Comparison of ENCODE assay signal across 1 cellular context in the genomic region with DNA sequence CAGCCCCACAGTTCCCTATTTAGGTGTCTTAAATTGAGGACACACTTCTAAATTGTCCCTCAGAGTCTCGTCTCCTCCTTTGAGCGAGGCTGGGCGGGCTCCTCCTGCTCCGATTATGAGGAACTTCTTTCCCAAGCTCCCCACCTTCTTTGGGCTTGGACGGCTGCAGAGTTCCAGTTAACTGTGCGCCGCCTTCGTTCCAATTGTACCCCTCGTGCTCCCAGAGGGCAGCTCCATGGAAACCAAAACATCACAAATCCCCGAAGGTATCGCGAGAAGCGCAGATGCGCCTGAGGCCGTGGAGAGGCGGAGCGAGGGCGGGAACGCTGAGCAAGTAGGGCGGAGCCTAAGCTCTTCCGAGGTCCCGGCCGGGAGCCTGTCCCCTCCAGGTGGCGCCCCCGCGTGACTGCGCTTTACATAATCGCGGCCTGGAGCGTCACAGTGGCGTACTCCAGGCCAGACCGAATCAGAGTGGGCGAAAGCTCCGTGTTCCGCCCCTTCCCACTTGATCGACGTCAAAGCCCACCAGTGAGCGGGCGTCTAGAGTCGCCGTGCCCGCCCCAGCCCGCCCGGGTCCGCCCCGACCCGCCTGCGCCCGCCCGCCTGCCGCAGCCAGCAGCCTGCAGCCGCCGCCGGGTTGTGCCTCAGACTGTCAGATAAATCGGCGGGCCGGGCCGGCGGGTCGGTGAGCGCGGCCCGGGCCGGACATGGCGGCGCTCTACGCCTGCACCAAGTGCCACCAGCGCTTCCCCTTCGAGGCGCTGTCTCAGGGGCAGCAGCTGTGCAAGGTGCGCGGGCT.
TF ChIP-seq lines count a peak whose summit lies in the region.

Gene FAM76A, plus strand, starts transcription at position 588 of the 799 bp plus-strand sequence. Its CDS starts 120 bp downstream, at position 708.

TF ChIP-seq in K562, 482 proteins besides CTCF, POLR2A, EP300 and RAD21 (continued from another document and continues in another):
- TF ChIP-seq E2F1 (CRISPR knock-in tag; IDR thresholded peaks at IDR 0.05) (peak; percentile 94), COPS2 (conservative IDR thresholded peaks at IDR 0.05) (no peak), SAP30 (IDR thresholded peaks at IDR 0.05; ENCODE audit: borderline replicate concordance, insufficient read depth, low read depth, low read length, poor library complexity, severe bottlenecking) (no peak), STAT5B (CRISPR knock-in tag; IDR thresholded peaks at IDR 0.05) (no peak), ZNF436 (CRISPR knock-in tag; IDR thresholded peaks at IDR 0.05) (no peak), MXI1 (IDR thresholded peaks at IDR 0.05; ENCODE audit: low read depth, low read length) (peak; percentile 73; the same call in 1 of the 2 replicates), THAP7 (CRISPR knock-in tag; IDR thresholded peaks at IDR 0.05) (no peak), TSC22D4 (tag; IDR thresholded peaks at IDR 0.05) (no peak), EHMT2 (IDR thresholded peaks at IDR 0.05) (no peak), ZNF347 (CRISPR knock-in tag; IDR thresholded peaks at IDR 0.05; ENCODE audit: low read depth) (no peak), PHF20 (IDR thresholded peaks at IDR 0.05; ENCODE audit: partially characterized antibody) (no peak), NEUROD1 (IDR thresholded peaks at IDR 0.05; ENCODE audit: borderline replicate concordance, low read depth, low read length, partially characterized antibody) (peak; percentile 83), ZNF165 (CRISPR knock-in tag; IDR thresholded peaks at IDR 0.05; ENCODE audit: borderline replicate concordance) (no peak), NUFIP1 (IDR thresholded peaks at IDR 0.05; ENCODE audit: partially characterized antibody) (no peak), SMAD4 (CRISPR knock-in tag; conservative IDR thresholded peaks at IDR 0.05) (peak; percentile 90), SIN3B (IDR thresholded peaks at IDR 0.05; ENCODE audit: low read depth) (peak; percentile 75), TCFL5 (CRISPR knock-in tag; conservative IDR thresholded peaks at IDR 0.05) (no peak), MYNN (IDR thresholded peaks at IDR 0.05) (no peak), MYNN (CRISPR knock-in tag; IDR thresholded peaks at IDR 0.05) (no peak), KAT8 (IDR thresholded peaks at IDR 0.05; ENCODE audit: low read depth) (no peak), SRSF3 (IDR thresholded peaks at IDR 0.05; ENCODE audit: insufficient read depth, low read length) (no peak), NFYB (IDR thresholded peaks at IDR 0.05; ENCODE audit: extremely low read depth, insufficient read length) (peak; percentile 71), TOE1 (IDR thresholded peaks at IDR 0.05; ENCODE audit: borderline replicate concordance) (peak; percentile 67; the same call in 1 of the 2 replicates), TOE1 (CRISPR knock-in tag; IDR thresholded peaks at IDR 0.05; ENCODE audit: borderline replicate concordance, low read depth) (no peak), ELF1 (tag; IDR thresholded peaks at IDR 0.05) (no peak), SP1 (CRISPR knock-in tag; IDR thresholded peaks at IDR 0.05) (peak; percentile 99), HNRNPH1 (optimal IDR thresholded peaks at IDR 0.05; ENCODE audit: low read depth, low read length) (no peak), DEAF1 (CRISPR knock-in tag; IDR thresholded peaks at IDR 0.05) (no peak), HDAC6 (IDR thresholded peaks at IDR 0.05; ENCODE audit: low read depth, low read length) (no peak), ADNP (tag; IDR thresholded peaks at IDR 0.05) (no peak), NCOA6 (IDR thresholded peaks at IDR 0.05) (no peak), CHD1 (IDR thresholded peaks at IDR 0.05; ENCODE audit: low read length) (no peak), ZBTB43 (CRISPR knock-in tag; IDR thresholded peaks at IDR 0.05) (no peak), ZNF12 (CRISPR knock-in tag; IDR thresholded peaks at IDR 0.05) (0 out of 2 replicates have a peak, but pooled peaks have one; percentile 70), KHSRP (IDR thresholded peaks at IDR 0.05) (peak; percentile 81), MCM5 (IDR thresholded peaks at IDR 0.05; ENCODE audit: low read depth) (no peak), NKRF (IDR thresholded peaks at IDR 0.05; ENCODE audit: borderline replicate concordance) (peak; percentile 63; the same call in 1 of the 2 replicates), KAT7 (CRISPR knock-in tag; IDR thresholded peaks at IDR 0.05; ENCODE audit: borderline replicate concordance) (no peak), ETS2 (tag; IDR thresholded peaks at IDR 0.05; ENCODE audit: borderline replicate concordance, poor library complexity, severe bottlenecking) (no peak), XRCC4 (IDR thresholded peaks at IDR 0.05; ENCODE audit: extremely low read depth, insufficient read depth, insufficient read length) (no peak), BRCA1 (IDR thresholded peaks at IDR 0.05) (no peak), BRCA1 (CRISPR knock-in tag; IDR thresholded peaks at IDR 0.05) (no peak)
- TF ChIP-seq, protein P1, sequence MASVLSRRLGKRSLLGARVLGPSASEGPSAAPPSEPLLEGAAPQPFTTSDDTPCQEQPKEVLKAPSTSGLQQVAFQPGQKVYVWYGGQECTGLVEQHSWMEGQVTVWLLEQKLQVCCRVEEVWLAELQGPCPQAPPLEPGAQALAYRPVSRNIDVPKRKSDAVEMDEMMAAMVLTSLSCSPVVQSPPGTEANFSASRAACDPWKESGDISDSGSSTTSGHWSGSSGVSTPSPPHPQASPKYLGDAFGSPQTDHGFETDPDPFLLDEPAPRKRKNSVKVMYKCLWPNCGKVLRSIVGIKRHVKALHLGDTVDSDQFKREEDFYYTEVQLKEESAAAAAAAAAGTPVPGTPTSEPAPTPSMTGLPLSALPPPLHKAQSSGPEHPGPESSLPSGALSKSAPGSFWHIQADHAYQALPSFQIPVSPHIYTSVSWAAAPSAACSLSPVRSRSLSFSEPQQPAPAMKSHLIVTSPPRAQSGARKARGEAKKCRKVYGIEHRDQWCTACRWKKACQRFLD (CRISPR knock-in tag; IDR thresholded peaks at IDR 0.05), result peak; percentile 70; the same call in 1 of the 2 replicates
- TF ChIP-seq, protein P2, sequence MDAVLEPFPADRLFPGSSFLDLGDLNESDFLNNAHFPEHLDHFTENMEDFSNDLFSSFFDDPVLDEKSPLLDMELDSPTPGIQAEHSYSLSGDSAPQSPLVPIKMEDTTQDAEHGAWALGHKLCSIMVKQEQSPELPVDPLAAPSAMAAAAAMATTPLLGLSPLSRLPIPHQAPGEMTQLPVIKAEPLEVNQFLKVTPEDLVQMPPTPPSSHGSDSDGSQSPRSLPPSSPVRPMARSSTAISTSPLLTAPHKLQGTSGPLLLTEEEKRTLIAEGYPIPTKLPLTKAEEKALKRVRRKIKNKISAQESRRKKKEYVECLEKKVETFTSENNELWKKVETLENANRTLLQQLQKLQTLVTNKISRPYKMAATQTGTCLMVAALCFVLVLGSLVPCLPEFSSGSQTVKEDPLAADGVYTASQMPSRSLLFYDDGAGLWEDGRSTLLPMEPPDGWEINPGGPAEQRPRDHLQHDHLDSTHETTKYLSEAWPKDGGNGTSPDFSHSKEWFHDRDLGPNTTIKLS (IDR thresholded peaks at IDR 0.05; ENCODE audit: borderline replicate concordance, low read depth), result peak; percentile 94
- TF ChIP-seq, protein P3, sequence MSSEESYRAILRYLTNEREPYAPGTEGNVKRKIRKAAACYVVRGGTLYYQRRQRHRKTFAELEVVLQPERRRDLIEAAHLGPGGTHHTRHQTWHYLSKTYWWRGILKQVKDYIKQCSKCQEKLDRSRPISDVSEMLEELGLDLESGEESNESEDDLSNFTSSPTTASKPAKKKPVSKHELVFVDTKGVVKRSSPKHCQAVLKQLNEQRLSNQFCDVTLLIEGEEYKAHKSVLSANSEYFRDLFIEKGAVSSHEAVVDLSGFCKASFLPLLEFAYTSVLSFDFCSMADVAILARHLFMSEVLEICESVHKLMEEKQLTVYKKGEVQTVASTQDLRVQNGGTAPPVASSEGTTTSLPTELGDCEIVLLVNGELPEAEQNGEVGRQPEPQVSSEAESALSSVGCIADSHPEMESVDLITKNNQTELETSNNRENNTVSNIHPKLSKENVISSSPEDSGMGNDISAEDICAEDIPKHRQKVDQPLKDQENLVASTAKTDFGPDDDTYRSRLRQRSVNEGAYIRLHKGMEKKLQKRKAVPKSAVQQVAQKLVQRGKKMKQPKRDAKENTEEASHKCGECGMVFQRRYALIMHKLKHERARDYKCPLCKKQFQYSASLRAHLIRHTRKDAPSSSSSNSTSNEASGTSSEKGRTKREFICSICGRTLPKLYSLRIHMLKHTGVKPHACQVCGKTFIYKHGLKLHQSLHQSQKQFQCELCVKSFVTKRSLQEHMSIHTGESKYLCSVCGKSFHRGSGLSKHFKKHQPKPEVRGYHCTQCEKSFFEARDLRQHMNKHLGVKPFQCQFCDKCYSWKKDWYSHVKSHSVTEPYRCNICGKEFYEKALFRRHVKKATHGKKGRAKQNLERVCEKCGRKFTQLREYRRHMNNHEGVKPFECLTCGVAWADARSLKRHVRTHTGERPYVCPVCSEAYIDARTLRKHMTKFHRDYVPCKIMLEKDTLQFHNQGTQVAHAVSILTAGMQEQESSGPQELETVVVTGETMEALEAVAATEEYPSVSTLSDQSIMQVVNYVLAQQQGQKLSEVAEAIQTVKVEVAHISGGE (CRISPR knock-in tag; IDR thresholded peaks at IDR 0.05), result 0 out of 6 replicates have a peak, but pooled peaks of 1 of the 3 experiments have one; percentile 22
- TF ChIP-seq, protein P4, sequence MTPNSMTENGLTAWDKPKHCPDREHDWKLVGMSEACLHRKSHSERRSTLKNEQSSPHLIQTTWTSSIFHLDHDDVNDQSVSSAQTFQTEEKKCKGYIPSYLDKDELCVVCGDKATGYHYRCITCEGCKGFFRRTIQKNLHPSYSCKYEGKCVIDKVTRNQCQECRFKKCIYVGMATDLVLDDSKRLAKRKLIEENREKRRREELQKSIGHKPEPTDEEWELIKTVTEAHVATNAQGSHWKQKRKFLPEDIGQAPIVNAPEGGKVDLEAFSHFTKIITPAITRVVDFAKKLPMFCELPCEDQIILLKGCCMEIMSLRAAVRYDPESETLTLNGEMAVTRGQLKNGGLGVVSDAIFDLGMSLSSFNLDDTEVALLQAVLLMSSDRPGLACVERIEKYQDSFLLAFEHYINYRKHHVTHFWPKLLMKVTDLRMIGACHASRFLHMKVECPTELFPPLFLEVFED (CRISPR knock-in tag; conservative IDR thresholded peaks at IDR 0.05), result no peak
- TF ChIP-seq, protein P5, sequence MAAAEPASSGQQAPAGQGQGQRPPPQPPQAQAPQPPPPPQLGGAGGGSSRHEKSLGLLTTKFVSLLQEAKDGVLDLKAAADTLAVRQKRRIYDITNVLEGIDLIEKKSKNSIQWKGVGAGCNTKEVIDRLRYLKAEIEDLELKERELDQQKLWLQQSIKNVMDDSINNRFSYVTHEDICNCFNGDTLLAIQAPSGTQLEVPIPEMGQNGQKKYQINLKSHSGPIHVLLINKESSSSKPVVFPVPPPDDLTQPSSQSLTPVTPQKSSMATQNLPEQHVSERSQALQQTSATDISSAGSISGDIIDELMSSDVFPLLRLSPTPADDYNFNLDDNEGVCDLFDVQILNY (CRISPR knock-in tag; IDR thresholded peaks at IDR 0.05), result no peak
